Comparison of ENCODE assay signal across 8 cellular contexts in genomic region chr11:59756845-59757244, GRCh38. TPM values are rescaled to one million over a fixed set of nuclear protein-coding genes. Genes with fewer than 3 reads are reported as not detected.
DNase-seq lines count a peak whose midpoint lies in the region; ATAC-seq and TF ChIP-seq lines count a peak whose summit lies in the region.

No MANE protein-coding gene starts in this region.

- peaks cover 35% of the 10 kb centered on the region for H3K4me1 Mint-ChIP-seq in Caco-2 (ENCODE audit: low read depth, unreplicated experiment)
- H3K4me1 Mint-ChIP-seq in activated naive CD8-positive, alpha-beta T cell treated with anti-CD3 and anti-CD28 coated beads, Interleukin-2, amount 50 U/mL, for 24 hours = peaks cover 23% of the 10 kb centered on the region

- POLR2A ChIA-PET in Caco-2 (lab: Charles Lee) = interaction anchor here (1.1 to 4.0 kb wide), 2 partner anchors 21 to 88 kb away, joined by 3 to 18 read pairs; partner anchors contain the start of gene PATL1

- TF ChIP-seq CTCF in Caco-2 (IDR thresholded peaks at IDR 0.05; ENCODE audit: insufficient read depth in 1 of 2, low read depth in 1 of 2, low read length in 1 of 2, severe bottlenecking in 1 of 2, unreplicated experiment in 1 of 2) (no peak), HL-60 (IDR thresholded peaks at IDR 0.05; ENCODE audit: insufficient read depth, low read length) (no peak)

- H3K4me3 Mint-ChIP-seq in Caco-2 (ENCODE audit: unreplicated experiment) = peak overlapping the region; percentile 83
- H3K4me3 Mint-ChIP-seq in activated naive CD8-positive, alpha-beta T cell treated with anti-CD3 and anti-CD28 coated beads, Interleukin-2, amount 50 U/mL, for 24 hours = peak overlapping the region; percentile 2

- H3K9me3 ChIP-seq in Caco-2 = no peaks in the 10 kb centered on the region

- no peak for ATAC-seq in activated naive CD8-positive, alpha-beta T cell treated with anti-CD3 and anti-CD28 coated beads, Interleukin-2, amount 50 U/mL, for 24 hours
- ATAC-seq in HG02642 (IDR thresholded peaks at IDR 0.05; ENCODE audit: poor library complexity, unreplicated experiment) = no peak
- no peak for ATAC-seq in GM21528 (IDR thresholded peaks at IDR 0.05; ENCODE audit: low FRiP score, unreplicated experiment)

- no peaks in the 10 kb centered on the region for H3K27me3 ChIP-seq in Caco-2 (replicated peaks; ENCODE audit: control insufficient read depth, insufficient read depth, low read length)
- H3K27me3 ChIP-seq in HL-60 (ENCODE audit: insufficient read depth, poor library complexity, severe bottlenecking) = no peaks in the 10 kb centered on the region

- H3K36me3 Mint-ChIP-seq in Caco-2 (ENCODE audit: insufficient read depth, unreplicated experiment) = peaks cover 68% of the 10 kb centered on the region
- no peaks in the 10 kb centered on the region for H3K36me3 Mint-ChIP-seq in activated naive CD8-positive, alpha-beta T cell treated with anti-CD3 and anti-CD28 coated beads, Interleukin-2, amount 50 U/mL, for 24 hours (ENCODE audit: low read depth)

- H3K27ac Mint-ChIP-seq in Caco-2 (ENCODE audit: unreplicated experiment) = peak overlapping the region; percentile 98
- H3K27ac Mint-ChIP-seq in activated naive CD8-positive, alpha-beta T cell treated with anti-CD3 and anti-CD28 coated beads, Interleukin-2, amount 50 U/mL, for 24 hours = no peak overlapping the region

- H3K4me3 ChIP-seq in Caco-2 (ENCODE audit: low read depth, low read length) (peak overlapping the region; percentile 96), HL-60 (replicated peaks; ENCODE audit: insufficient read depth, low read length) (peak overlapping the region; percentile 94)

- no TSS peak for BruUV-seq in Caco-2 (replicated peaks; lab: Mats Ljungman, UMichigan)

- DNase-seq in Caco-2 (peak; percentile 61 to 68), HL-60 (ENCODE audit: low read depth in 1 of 2, low spot score in 1 of 2) (peak; percentile 35 to 37), kidney glomerular epithelial cell (lab: John Stamatoyannopoulos, UW) (peak; percentile 35), ureter (ENCODE audit: low spot score) (peak; percentile 57), NCI-H1417 treated with DMSO at 0.1 percent for 48 hours (lab: John Stamatoyannopoulos, UW) (no peak)
- no peak for DNase-seq in activated naive CD8-positive, alpha-beta T cell treated with anti-CD3 and anti-CD28 coated beads, Interleukin-2, amount 50 U/mL, for 24 hours

- no peaks in the 10 kb centered on the region for H3K27me3 Mint-ChIP-seq in Caco-2 (ENCODE audit: insufficient read depth, unreplicated experiment)
- no peaks in the 10 kb centered on the region for H3K27me3 Mint-ChIP-seq in activated naive CD8-positive, alpha-beta T cell treated with anti-CD3 and anti-CD28 coated beads, Interleukin-2, amount 50 U/mL, for 24 hours

- H3K9me3 Mint-ChIP-seq in Caco-2 (ENCODE audit: unreplicated experiment) = no peaks in the 10 kb centered on the region
- no peaks in the 10 kb centered on the region for H3K9me3 Mint-ChIP-seq in activated naive CD8-positive, alpha-beta T cell treated with anti-CD3 and anti-CD28 coated beads, Interleukin-2, amount 50 U/mL, for 24 hours

- CTCF ChIA-PET in Caco-2 (lab: Charles Lee) = interaction anchor here (1.0 to 2.0 kb wide), 2 partner anchors 19 to 88 kb away, joined by 4 to 9 read pairs; partner anchors contain the start of gene PATL1

- H3K4me1 ChIP-seq in Caco-2 = peaks cover 32% of the 10 kb centered on the region

- H3K27ac ChIP-seq in HL-60 (replicated peaks) = no peak overlapping the region

- peaks cover 1% of the 10 kb centered on the region; the same call in 1 of the 2 replicates for H3K36me3 ChIP-seq in Caco-2 (ENCODE audit: control insufficient read depth, insufficient read depth, low read length)

- intact Hi-C loops in Caco-2 (cut with micrococcal nuclease; ENCODE audit: unreplicated experiment) = loop anchor here (2.0 to 10.0 kb wide), 3 partner anchors 88 to 582 kb away; partner anchors contain the start of genes DTX4 and PATL1

RNA-seq across cellular contexts. Expression of gene STX3, which starts 1.7 kb away (rescaled TPM):
- total RNA-seq in Caco-2 (2022) = 178 and 181 TPM in 2 replicates
- total RNA-seq in ureter = 31.8 TPM

RNA-seq across cellular contexts. Expression of gene OR10V1, which starts 43.2 kb away (rescaled TPM):
- total RNA-seq in Caco-2 (2022) (not detected in 2 replicates), ureter (not detected)

RNA-seq across cellular contexts. Expression of gene MRPL16, which starts 53.7 kb away (rescaled TPM):
- total RNA-seq in Caco-2 (2022) = 61.6 and 66.0 TPM in 2 replicates
- 40.1 TPM for total RNA-seq in ureter

Comparison
In these comparisons a context has a peak if more than half of its experiments do, and no peak if none do; other contexts are left out.
1. DNase-seq: peak in Caco-2 (2 of 2), HL-60 (2 of 2), kidney glomerular epithelial cell (single experiment) and ureter (single experiment); none in activated naive CD8-positive, alpha-beta T cell treated with anti-CD3 and anti-CD28 coated beads, Interleukin-2, amount 50 U/mL, for 24 hours (single experiment) and NCI-H1417 treated with DMSO at 0.1 percent for 48 hours (single experiment).